ENCODE assay signal across 1 cellular context in genomic region chr20:54123587-54124180, GRCh38.
TF ChIP-seq lines count a peak whose summit lies in the region.

No MANE protein-coding gene starts in this region.

TF ChIP-seq in HepG2, 621 proteins besides CTCF, POLR2A, EP300 and RAD21 (continued from another document and continues in another):
- peak; percentile 81 for TF ChIP-seq ZNF883 (CRISPR knock-in tag; IDR thresholded peaks at IDR 0.05; ENCODE audit: not compliant biosample characterization)
- TF ChIP-seq, protein P1, sequence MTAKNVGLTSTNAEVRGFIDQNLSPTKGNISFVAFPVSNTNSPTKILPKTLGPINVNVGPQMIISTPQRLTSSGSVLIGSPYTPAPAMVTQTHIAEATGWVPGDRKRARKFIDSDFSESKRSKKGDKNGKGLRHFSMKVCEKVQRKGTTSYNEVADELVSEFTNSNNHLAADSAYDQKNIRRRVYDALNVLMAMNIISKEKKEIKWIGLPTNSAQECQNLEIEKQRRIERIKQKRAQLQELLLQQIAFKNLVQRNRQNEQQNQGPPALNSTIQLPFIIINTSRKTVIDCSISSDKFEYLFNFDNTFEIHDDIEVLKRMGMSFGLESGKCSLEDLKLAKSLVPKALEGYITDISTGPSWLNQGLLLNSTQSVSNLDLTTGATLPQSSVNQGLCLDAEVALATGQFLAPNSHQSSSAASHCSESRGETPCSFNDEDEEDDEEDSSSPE (CRISPR knock-in tag; IDR thresholded peaks at IDR 0.05): peak; percentile 64; the same call in 1 of the 2 replicates
- TF ChIP-seq JUN (CRISPR knock-in tag; IDR thresholded peaks at IDR 0.05): peak; percentile 98
- peak; percentile 95 for TF ChIP-seq ZNF263 (CRISPR knock-in tag; IDR thresholded peaks at IDR 0.05)
- peak; percentile 87; the same call in 1 of the 2 replicates for TF ChIP-seq ZNF567 (CRISPR knock-in tag; IDR thresholded peaks at IDR 0.05; ENCODE audit: borderline replicate concordance)
- TF ChIP-seq GABPB1 (CRISPR knock-in tag; IDR thresholded peaks at IDR 0.05): peak; percentile 78
- TF ChIP-seq, protein P2, sequence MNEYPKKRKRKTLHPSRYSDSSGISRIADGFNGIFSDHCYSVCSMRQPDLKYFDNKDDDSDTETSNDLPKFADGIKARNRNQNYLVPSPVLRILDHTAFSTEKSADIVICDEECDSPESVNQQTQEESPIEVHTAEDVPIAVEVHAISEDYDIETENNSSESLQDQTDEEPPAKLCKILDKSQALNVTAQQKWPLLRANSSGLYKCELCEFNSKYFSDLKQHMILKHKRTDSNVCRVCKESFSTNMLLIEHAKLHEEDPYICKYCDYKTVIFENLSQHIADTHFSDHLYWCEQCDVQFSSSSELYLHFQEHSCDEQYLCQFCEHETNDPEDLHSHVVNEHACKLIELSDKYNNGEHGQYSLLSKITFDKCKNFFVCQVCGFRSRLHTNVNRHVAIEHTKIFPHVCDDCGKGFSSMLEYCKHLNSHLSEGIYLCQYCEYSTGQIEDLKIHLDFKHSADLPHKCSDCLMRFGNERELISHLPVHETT (CRISPR knock-in tag; conservative IDR thresholded peaks at IDR 0.05): peak; percentile 92
- TF ChIP-seq ONECUT2 (CRISPR knock-in tag; IDR thresholded peaks at IDR 0.05): peak; percentile 58; the same call in 1 of the 2 replicates
- TF ChIP-seq ZNF335 (CRISPR knock-in tag; IDR thresholded peaks at IDR 0.05): peak; percentile 86; the same call in 1 of the 2 replicates
- TF ChIP-seq, protein P3, sequence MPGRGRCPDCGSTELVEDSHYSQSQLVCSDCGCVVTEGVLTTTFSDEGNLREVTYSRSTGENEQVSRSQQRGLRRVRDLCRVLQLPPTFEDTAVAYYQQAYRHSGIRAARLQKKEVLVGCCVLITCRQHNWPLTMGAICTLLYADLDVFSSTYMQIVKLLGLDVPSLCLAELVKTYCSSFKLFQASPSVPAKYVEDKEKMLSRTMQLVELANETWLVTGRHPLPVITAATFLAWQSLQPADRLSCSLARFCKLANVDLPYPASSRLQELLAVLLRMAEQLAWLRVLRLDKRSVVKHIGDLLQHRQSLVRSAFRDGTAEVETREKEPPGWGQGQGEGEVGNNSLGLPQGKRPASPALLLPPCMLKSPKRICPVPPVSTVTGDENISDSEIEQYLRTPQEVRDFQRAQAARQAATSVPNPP (CRISPR knock-in tag; IDR thresholded peaks at IDR 0.05): no peak
- TF ChIP-seq MAF1 (CRISPR knock-in tag; IDR thresholded peaks at IDR 0.05; ENCODE audit: borderline replicate concordance): no peak
- peak; percentile 64; the same call in 1 of the 2 replicates for TF ChIP-seq ZNF564 (CRISPR knock-in tag; IDR thresholded peaks at IDR 0.05)
- TF ChIP-seq, protein P4, sequence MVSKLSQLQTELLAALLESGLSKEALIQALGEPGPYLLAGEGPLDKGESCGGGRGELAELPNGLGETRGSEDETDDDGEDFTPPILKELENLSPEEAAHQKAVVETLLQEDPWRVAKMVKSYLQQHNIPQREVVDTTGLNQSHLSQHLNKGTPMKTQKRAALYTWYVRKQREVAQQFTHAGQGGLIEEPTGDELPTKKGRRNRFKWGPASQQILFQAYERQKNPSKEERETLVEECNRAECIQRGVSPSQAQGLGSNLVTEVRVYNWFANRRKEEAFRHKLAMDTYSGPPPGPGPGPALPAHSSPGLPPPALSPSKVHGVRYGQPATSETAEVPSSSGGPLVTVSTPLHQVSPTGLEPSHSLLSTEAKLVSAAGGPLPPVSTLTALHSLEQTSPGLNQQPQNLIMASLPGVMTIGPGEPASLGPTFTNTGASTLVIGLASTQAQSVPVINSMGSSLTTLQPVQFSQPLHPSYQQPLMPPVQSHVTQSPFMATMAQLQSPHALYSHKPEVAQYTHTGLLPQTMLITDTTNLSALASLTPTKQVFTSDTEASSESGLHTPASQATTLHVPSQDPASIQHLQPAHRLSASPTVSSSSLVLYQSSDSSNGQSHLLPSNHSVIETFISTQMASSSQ (IDR thresholded peaks at IDR 0.05; ENCODE audit: low read depth): peak; percentile 89
- TF ChIP-seq, protein P4 (CRISPR knock-in tag; IDR thresholded peaks at IDR 0.05; ENCODE audit: borderline replicate concordance): peak; percentile 97
- TF ChIP-seq GTF3A (CRISPR knock-in tag; conservative IDR thresholded peaks at IDR 0.05): no peak
- TF ChIP-seq KDM6A (CRISPR knock-in tag; IDR thresholded peaks at IDR 0.05; ENCODE audit: low read depth): peak; percentile 85
- TF ChIP-seq, protein P5, sequence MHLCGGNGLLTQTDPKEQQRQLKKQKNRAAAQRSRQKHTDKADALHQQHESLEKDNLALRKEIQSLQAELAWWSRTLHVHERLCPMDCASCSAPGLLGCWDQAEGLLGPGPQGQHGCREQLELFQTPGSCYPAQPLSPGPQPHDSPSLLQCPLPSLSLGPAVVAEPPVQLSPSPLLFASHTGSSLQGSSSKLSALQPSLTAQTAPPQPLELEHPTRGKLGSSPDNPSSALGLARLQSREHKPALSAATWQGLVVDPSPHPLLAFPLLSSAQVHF (CRISPR knock-in tag; IDR thresholded peaks at IDR 0.05): no peak
- TF ChIP-seq MED8 (CRISPR knock-in tag; IDR thresholded peaks at IDR 0.05; ENCODE audit: insufficient replicate concordance): peak; percentile 96
- TF ChIP-seq ELF1 (CRISPR knock-in tag; IDR thresholded peaks at IDR 0.05): peak; percentile 91
- no peak; the same call in 1 of the 2 replicates for TF ChIP-seq ZNF619 (CRISPR knock-in tag; IDR thresholded peaks at IDR 0.05)
- peak; percentile 73 for TF ChIP-seq RBFOX2 (IDR thresholded peaks at IDR 0.05; ENCODE audit: low read depth, low read length)
- TF ChIP-seq, protein P6, sequence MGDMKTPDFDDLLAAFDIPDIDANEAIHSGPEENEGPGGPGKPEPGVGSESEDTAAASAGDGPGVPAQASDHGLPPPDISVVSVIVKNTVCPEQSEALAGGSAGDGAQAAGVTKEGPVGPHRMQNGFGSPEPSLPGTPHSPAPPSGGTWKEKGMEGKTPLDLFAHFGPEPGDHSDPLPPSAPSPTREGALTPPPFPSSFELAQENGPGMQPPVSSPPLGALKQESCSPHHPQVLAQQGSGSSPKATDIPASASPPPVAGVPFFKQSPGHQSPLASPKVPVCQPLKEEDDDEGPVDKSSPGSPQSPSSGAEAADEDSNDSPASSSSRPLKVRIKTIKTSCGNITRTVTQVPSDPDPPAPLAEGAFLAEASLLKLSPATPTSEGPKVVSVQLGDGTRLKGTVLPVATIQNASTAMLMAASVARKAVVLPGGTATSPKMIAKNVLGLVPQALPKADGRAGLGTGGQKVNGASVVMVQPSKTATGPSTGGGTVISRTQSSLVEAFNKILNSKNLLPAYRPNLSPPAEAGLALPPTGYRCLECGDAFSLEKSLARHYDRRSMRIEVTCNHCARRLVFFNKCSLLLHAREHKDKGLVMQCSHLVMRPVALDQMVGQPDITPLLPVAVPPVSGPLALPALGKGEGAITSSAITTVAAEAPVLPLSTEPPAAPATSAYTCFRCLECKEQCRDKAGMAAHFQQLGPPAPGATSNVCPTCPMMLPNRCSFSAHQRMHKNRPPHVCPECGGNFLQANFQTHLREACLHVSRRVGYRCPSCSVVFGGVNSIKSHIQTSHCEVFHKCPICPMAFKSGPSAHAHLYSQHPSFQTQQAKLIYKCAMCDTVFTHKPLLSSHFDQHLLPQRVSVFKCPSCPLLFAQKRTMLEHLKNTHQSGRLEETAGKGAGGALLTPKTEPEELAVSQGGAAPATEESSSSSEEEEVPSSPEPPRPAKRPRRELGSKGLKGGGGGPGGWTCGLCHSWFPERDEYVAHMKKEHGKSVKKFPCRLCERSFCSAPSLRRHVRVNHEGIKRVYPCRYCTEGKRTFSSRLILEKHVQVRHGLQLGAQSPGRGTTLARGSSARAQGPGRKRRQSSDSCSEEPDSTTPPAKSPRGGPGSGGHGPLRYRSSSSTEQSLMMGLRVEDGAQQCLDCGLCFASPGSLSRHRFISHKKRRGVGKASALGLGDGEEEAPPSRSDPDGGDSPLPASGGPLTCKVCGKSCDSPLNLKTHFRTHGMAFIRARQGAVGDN (CRISPR knock-in tag; IDR thresholded peaks at IDR 0.05): peak; percentile 95
- TF ChIP-seq ZNF235 (CRISPR knock-in tag; IDR thresholded peaks at IDR 0.05; ENCODE audit: borderline replicate concordance): no peak
- TF ChIP-seq HNRNPK (IDR thresholded peaks at IDR 0.05; ENCODE audit: low read depth, low read length, poor library complexity, severe bottlenecking): no peak
- no peak; the same call in 1 of the 2 replicates for TF ChIP-seq SMYD3 (CRISPR knock-in tag; IDR thresholded peaks at IDR 0.05)
- TF ChIP-seq MAFK (conservative IDR thresholded peaks at IDR 0.05 in 1 of 2, IDR thresholded peaks at IDR 0.05 in 1 of 2; ENCODE audit: low read length in 2 of 2): peak; percentile 81 to 97
- TF ChIP-seq ZFP90 (CRISPR knock-in tag; IDR thresholded peaks at IDR 0.05; ENCODE audit: borderline replicate concordance): peak; percentile 94; the same call in 1 of the 2 replicates
- no peak for TF ChIP-seq ZNF615 (CRISPR knock-in tag; IDR thresholded peaks at IDR 0.05; ENCODE audit: borderline replicate concordance)
- TF ChIP-seq MTF2 (CRISPR knock-in tag; IDR thresholded peaks at IDR 0.05; ENCODE audit: borderline replicate concordance): peak; percentile 46; the same call in 1 of the 2 replicates
- no peak for TF ChIP-seq ZNF138 (CRISPR knock-in tag; IDR thresholded peaks at IDR 0.05; ENCODE audit: low read depth)
- peak; percentile 75 for TF ChIP-seq ZNF124 (CRISPR knock-in tag; IDR thresholded peaks at IDR 0.05)
- TF ChIP-seq ZNF616 (CRISPR knock-in tag; IDR thresholded peaks at IDR 0.05; ENCODE audit: low read depth): 0 out of 2 replicates have a peak, but pooled peaks have one; percentile 47
- TF ChIP-seq ISX (CRISPR knock-in tag; conservative IDR thresholded peaks at IDR 0.05): no peak
- TF ChIP-seq, protein P7, sequence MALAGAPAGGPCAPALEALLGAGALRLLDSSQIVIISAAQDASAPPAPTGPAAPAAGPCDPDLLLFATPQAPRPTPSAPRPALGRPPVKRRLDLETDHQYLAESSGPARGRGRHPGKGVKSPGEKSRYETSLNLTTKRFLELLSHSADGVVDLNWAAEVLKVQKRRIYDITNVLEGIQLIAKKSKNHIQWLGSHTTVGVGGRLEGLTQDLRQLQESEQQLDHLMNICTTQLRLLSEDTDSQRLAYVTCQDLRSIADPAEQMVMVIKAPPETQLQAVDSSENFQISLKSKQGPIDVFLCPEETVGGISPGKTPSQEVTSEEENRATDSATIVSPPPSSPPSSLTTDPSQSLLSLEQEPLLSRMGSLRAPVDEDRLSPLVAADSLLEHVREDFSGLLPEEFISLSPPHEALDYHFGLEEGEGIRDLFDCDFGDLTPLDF (CRISPR knock-in tag; IDR thresholded peaks at IDR 0.05): no peak
- TF ChIP-seq, protein P8, sequence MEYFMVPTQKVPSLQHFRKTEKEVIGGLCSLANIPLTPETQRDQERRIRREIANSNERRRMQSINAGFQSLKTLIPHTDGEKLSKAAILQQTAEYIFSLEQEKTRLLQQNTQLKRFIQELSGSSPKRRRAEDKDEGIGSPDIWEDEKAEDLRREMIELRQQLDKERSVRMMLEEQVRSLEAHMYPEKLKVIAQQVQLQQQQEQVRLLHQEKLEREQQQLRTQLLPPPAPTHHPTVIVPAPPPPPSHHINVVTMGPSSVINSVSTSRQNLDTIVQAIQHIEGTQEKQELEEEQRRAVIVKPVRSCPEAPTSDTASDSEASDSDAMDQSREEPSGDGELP (IDR thresholded peaks at IDR 0.05; ENCODE audit: borderline replicate concordance, low read depth): peak; percentile 81
- peak; percentile 92 for TF ChIP-seq MXD4 (CRISPR knock-in tag; IDR thresholded peaks at IDR 0.05)
- TF ChIP-seq PHF20 (CRISPR knock-in tag; IDR thresholded peaks at IDR 0.05): peak; percentile 17; the same call in 1 of the 2 replicates
- no peak for TF ChIP-seq ZNF75D (CRISPR knock-in tag; IDR thresholded peaks at IDR 0.05; ENCODE audit: borderline replicate concordance)
- TF ChIP-seq ZNF776 (CRISPR knock-in tag; IDR thresholded peaks at IDR 0.05): peak; percentile 61; the same call in 1 of the 2 replicates
- 0 out of 2 replicates have a peak, but pooled peaks have one; percentile 37 for TF ChIP-seq CHD2 (IDR thresholded peaks at IDR 0.05; ENCODE audit: low read depth, low read length)
- 0 out of 2 replicates have a peak, but pooled peaks have one; percentile 23 for TF ChIP-seq ZIK1 (CRISPR knock-in tag; IDR thresholded peaks at IDR 0.05; ENCODE audit: borderline replicate concordance, low read depth)
- peak; percentile 96 for TF ChIP-seq IKZF5 (CRISPR knock-in tag; IDR thresholded peaks at IDR 0.05)
- TF ChIP-seq KAT8 (CRISPR knock-in tag; IDR thresholded peaks at IDR 0.05): peak; percentile 88
- TF ChIP-seq PAWR (CRISPR knock-in tag; IDR thresholded peaks at IDR 0.05; ENCODE audit: borderline replicate concordance): no peak
- peak; percentile 99 for TF ChIP-seq NCOA2 (CRISPR knock-in tag; IDR thresholded peaks at IDR 0.05)
- TF ChIP-seq, protein P9, sequence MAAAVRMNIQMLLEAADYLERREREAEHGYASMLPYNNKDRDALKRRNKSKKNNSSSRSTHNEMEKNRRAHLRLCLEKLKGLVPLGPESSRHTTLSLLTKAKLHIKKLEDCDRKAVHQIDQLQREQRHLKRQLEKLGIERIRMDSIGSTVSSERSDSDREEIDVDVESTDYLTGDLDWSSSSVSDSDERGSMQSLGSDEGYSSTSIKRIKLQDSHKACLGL (CRISPR knock-in tag; IDR thresholded peaks at IDR 0.05): peak; percentile 46; the same call in 1 of the 2 replicates
- peak; percentile 42; the same call in 1 of the 2 replicates for TF ChIP-seq THAP7 (CRISPR knock-in tag; IDR thresholded peaks at IDR 0.05)
- peak; percentile 68; the same call in 1 of the 2 replicates for TF ChIP-seq FOXC1 (CRISPR knock-in tag; IDR thresholded peaks at IDR 0.05; ENCODE audit: borderline replicate concordance)
- peak; percentile 58; the same call in 1 of the 2 replicates for TF ChIP-seq ZNF317 (CRISPR knock-in tag; IDR thresholded peaks at IDR 0.05)
- peak; percentile 97 for TF ChIP-seq TBX3 (IDR thresholded peaks at IDR 0.05; ENCODE audit: borderline replicate concordance)
